Comparison of ENCODE assay signal across 18 cellular contexts in genomic region chr20:42083280-42083679, GRCh38.
"Had no signal": no experiment of that assay in that cellular context is flagged by ENCODE, and none has a peak within 500 bp of the region (broad histone marks: within the 10 kb centered on the region; RNA-seq: fewer than 3 reads in every experiment).

No MANE protein-coding gene starts in this region.

- H3K27ac ChIP-seq: adrenal gland, left lung, pancreas, transverse colon had no signal

- H3K9me3 ChIP-seq: adrenal gland, left lung, pancreas, transverse colon had no signal

- ATAC-seq: activated CD4-positive, alpha-beta T cell treated with anti-CD3 and anti-CD28 coated beads for 36 hours; activated T-cell treated with anti-CD3 and anti-CD28 coated beads, Interleukin-2, amount 50 U/mL, for 4 hours; effector memory CD8-positive, alpha-beta T cell; left lung; natural killer cell treated with Interleukin-12 subunit alpha and Interleukin-12 subunit beta and Interleukin-15 and Interleukin-18, amount 100 ng/mL, for 72 hours; stimulated activated naive B cell treated with anti-CD40 and anti-IgM and Interleukin-4, amounts not matched to agents 10 μg/mL and 1 μg/mL and 100 μg/mL, for 72 hours had no signal

- DNase-seq: activated B cell treated with CpG ODN at 0.5 μM for 24 hours; activated CD4-positive, alpha-beta T cell treated with anti-CD3 and anti-CD28 coated beads for 36 hours; activated CD4-positive, alpha-beta T cell treated with anti-CD3 and anti-CD28 coated beads, Interleukin-2, amount 50 U/mL, for 4 hours; activated CD8-positive, alpha-beta memory T cell treated with anti-CD3 and anti-CD28 coated beads, Interleukin-2, amount 50 U/mL, for 48 hours; activated naive CD4-positive, alpha-beta T cell; activated T-cell treated with anti-CD3 and anti-CD28 coated beads, Interleukin-2, amount 50 U/mL, for 4 hours; effector memory CD8-positive, alpha-beta T cell; foreskin melanocyte; hippocampal formation; kidney glomerular epithelial cell; left lung; stimulated activated CD4-positive, alpha-beta T cell treated with anti-CD3 and anti-CD28 coated beads, Interleukin-2, amount 100 ng/mL, for 48 hours; stimulated activated CD8-positive, alpha-beta memory T cell treated with anti-CD3 and anti-CD28 coated beads, Interleukin-4, amount 100 ng/mL, for 48 hours; stimulated activated naive B cell treated with anti-CD40 and anti-IgM and Interleukin-4, amounts not matched to agents 10 μg/mL and 1 μg/mL and 100 μg/mL, for 72 hours; transverse colon had no signal

- H3K36me3 ChIP-seq: adrenal gland, left lung, pancreas, transverse colon had no signal

- H3K4me3 ChIP-seq: adrenal gland, left lung, pancreas, transverse colon had no signal

- H3K4me1 ChIP-seq: left lung, pancreas, transverse colon had no signal

- H3K27me3 ChIP-seq: adrenal gland, left lung, pancreas, transverse colon had no signal
